ENCODE assay signal across 8 cellular contexts in the genomic region with DNA sequence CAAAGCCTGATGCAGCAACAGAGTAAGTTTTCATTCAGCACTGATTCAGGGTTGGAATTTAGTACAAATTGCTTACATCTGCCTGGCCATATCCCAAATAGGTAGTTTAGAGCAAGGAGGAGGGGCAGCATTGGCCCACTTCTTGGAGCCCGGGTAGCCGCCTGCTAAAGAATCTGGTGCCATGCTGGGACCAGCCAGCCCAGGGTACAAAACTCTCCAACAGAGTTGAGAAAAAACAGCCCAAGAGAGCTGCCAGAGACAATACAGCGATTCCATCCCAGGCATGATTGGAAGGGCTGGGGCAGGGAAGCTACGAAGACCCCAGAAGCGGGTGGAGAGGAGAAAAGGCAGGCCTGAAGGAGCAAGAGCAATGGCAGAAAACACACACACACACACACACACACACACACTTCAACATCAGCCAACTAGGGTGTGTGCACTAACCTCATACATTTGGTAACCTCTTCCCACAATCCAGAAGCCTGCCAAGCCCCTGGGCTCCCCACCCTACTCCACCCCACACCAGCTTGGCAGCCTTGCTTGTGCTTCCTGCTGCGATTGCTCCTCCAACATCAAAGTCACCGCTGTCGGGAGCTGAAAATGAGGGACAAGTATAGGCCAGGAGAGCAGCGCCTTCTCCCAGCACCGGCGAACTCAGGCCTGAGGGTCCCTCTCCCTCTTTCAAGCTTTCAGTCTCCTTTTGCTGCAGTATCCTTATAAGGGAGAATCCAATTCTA. TPM values are rescaled to one million over a fixed set of nuclear protein-coding genes. Genes with fewer than 3 reads are reported as not detected.
DNase-seq lines count a peak whose midpoint lies in the region; ATAC-seq and TF ChIP-seq lines count a peak whose summit lies in the region.

No MANE protein-coding gene starts in this region.

- intact Hi-C loops in aorta (cut with DNase I), result no loop called here

- peaks cover 53 to 83% (median 74%) of the 10 kb centered on the region in 10 experiments for H3K4me1 ChIP-seq in BLaER1 treated with 17β-estradiol and CSF1 and Interleukin-3, amounts not matched to agents 10 nM and 100 nM
- H3K4me1 ChIP-seq in muscle layer of colon (ENCODE audit: insufficient read depth, low read length) (peaks cover 28% of the 10 kb centered on the region), aorta (ENCODE audit: control insufficient read depth in 1 of 2, insufficient read depth in 2 of 2, low read length in 2 of 2) (peaks cover 0 to 4% of the 10 kb centered on the region in 2 donors)

- peak overlapping the region; percentile 41 to 98 (median 92); a peak in 21 of 22 replicates for H3K27ac ChIP-seq in BLaER1 treated with 17β-estradiol and CSF1 and Interleukin-3, amounts not matched to agents 10 nM and 100 nM
- peak overlapping the region; percentile 46; the same call in 1 of the 2 replicates for H3K27ac ChIP-seq in HL-60 (replicated peaks)
- H3K27ac ChIP-seq in epithelial cell of prostate, result peak overlapping the region; percentile 57
- H3K27ac ChIP-seq in muscle layer of colon (ENCODE audit: low read depth, low read length), result peak overlapping the region; percentile 89
- H3K27ac ChIP-seq in aorta (ENCODE audit: low read depth in 1 of 2, low read length in 2 of 2), result peak overlapping the region; percentile 9 to 62

- H3K4me2 ChIP-seq in BLaER1 treated with 17β-estradiol and CSF1 and Interleukin-3, amounts not matched to agents 10 nM and 100 nM, result peak overlapping the region; percentile 91 to 99 (median 97)

- TF ChIP-seq CTCF in HL-60 (IDR thresholded peaks at IDR 0.05; ENCODE audit: insufficient read depth, low read length), result no peak

- H3K9ac ChIP-seq in BLaER1 treated with 17β-estradiol and CSF1 and Interleukin-3, amounts not matched to agents 10 nM and 100 nM, result peak overlapping the region; percentile 78 to 96 (median 93)
- H3K9ac ChIP-seq in muscle layer of colon (ENCODE audit: low read length), result peak overlapping the region; percentile 58

- H3K36me3 ChIP-seq in BLaER1 treated with 17β-estradiol and CSF1 and Interleukin-3, amounts not matched to agents 10 nM and 100 nM, result peaks cover 0 to 25% (median 21%) of the 10 kb centered on the region in 11 experiments; a peak in 17 of 22 replicates
- H3K36me3 ChIP-seq in muscle layer of colon (ENCODE audit: insufficient read depth, low read length) (no peaks in the 10 kb centered on the region), aorta (ENCODE audit: control insufficient read depth in 1 of 2, insufficient read depth in 2 of 2, low read length in 1 of 2) (no peaks in the 10 kb centered on the region)

- ATAC-seq in aorta (ENCODE audit: low FRiP score), result peak; percentile 65
- ATAC-seq in GM18517 (IDR thresholded peaks at IDR 0.05; ENCODE audit: unreplicated experiment), result no peak
- no peak for ATAC-seq in HG02610 (IDR thresholded peaks at IDR 0.05; ENCODE audit: unreplicated experiment)

- no peaks in the 10 kb centered on the region for H3K9me3 ChIP-seq in BLaER1 treated with 17β-estradiol and CSF1 and Interleukin-3, amounts not matched to agents 10 nM and 100 nM (replicated peaks in 1 of 11)
- H3K9me3 ChIP-seq in muscle layer of colon (ENCODE audit: low read length) (no peaks in the 10 kb centered on the region), aorta (ENCODE audit: control insufficient read depth, low read length) (no peaks in the 10 kb centered on the region)

- DNase-seq in HL-60 (ENCODE audit: low read depth in 1 of 2, low spot score in 1 of 2) (no peak), T-helper 9 cell (peak; percentile 13), epithelial cell of prostate (ENCODE audit: low read depth, low spot score) (no peak), aorta (peak; percentile 84 to 87)

- 2 to 3% methylated on average over 11 of the region's 11 CpGs for WGBS in aorta, 2 donors

- peaks cover 0 to 51% (median 16%) of the 10 kb centered on the region in 11 experiments; a peak in 15 of 22 replicates for H4K20me1 ChIP-seq in BLaER1 treated with 17β-estradiol and CSF1 and Interleukin-3, amounts not matched to agents 10 nM and 100 nM

- peak overlapping the region; percentile 69 to 97 (median 92) for H3K4me3 ChIP-seq in BLaER1 treated with 17β-estradiol and CSF1 and Interleukin-3, amounts not matched to agents 10 nM and 100 nM
- H3K4me3 ChIP-seq in HL-60 (replicated peaks; ENCODE audit: insufficient read depth, low read length) (peak overlapping the region; percentile 84), muscle layer of colon (ENCODE audit: low read depth in 1 of 2, low read length in 2 of 2) (peak overlapping the region; percentile 75 to 95), aorta (ENCODE audit: low read length in 2 of 2) (peak overlapping the region; percentile 31 to 51)

- H3K27me3 ChIP-seq in BLaER1 treated with 17β-estradiol and CSF1 and Interleukin-3, amounts not matched to agents 10 nM and 100 nM, result no peaks in the 10 kb centered on the region
- H3K27me3 ChIP-seq in HL-60 (ENCODE audit: insufficient read depth, poor library complexity, severe bottlenecking) (peaks cover 6% of the 10 kb centered on the region), muscle layer of colon (ENCODE audit: control insufficient read depth in 1 of 2, insufficient read depth in 2 of 2, low read length in 2 of 2) (no peaks in the 10 kb centered on the region), aorta (ENCODE audit: control insufficient read depth in 1 of 2, insufficient read depth in 2 of 2, low read length in 1 of 2) (no peaks in the 10 kb centered on the region)

RNA-seq across cellular contexts. Expression of gene PIK3C2B, which starts 1.3 kb away (rescaled TPM):
- total RNA-seq in aorta, result 10 to 100 TPM; 41.3 to 87.5 TPM
- 10 to 100 TPM in 1 of 2 donors, 1 to 10 TPM in 1; 9.3 to 12.4 TPM for polyA plus RNA-seq in aorta

RNA-seq across cellular contexts. Expression of gene MDM4, which starts 22.9 kb away (rescaled TPM):
- 100 to 1,000 TPM; 104 to 141 TPM for total RNA-seq in aorta
- polyA plus RNA-seq in aorta, result 10 to 100 TPM in 1 of 2 donors, 1 to 10 TPM in 1; 4.8 to 11.0 TPM

Comparison
In these comparisons a context has a peak if more than half of its experiments do, and no peak if none do; other contexts are left out.
1. H3K27ac ChIP-seq: peak in every context shown above with its lines; median percentile 92 in BLaER1 treated with 17β-estradiol and CSF1 and Interleukin-3, amounts not matched to agents 10 nM and 100 nM; 89 in muscle layer of colon; 57 in epithelial cell of prostate; 46 in HL-60; 36 in aorta.
2. H3K4me3 ChIP-seq: peak in every context shown above with its lines; median percentile 92 in BLaER1 treated with 17β-estradiol and CSF1 and Interleukin-3, amounts not matched to agents 10 nM and 100 nM; 85 in muscle layer of colon; 84 in HL-60; 41 in aorta.
3. DNase-seq: peak in T-helper 9 cell (single experiment) and aorta (2 of 2); none in HL-60 (0 of 2) and epithelial cell of prostate (single experiment).